In genomic region chr22:20360261-20360660, GRCh38 we compare ENCODE assay signal across 1 cellular context. TPM values are rescaled to one million over a fixed set of nuclear protein-coding genes. Genes with fewer than 3 reads are reported as not detected.
"Had no signal": no experiment of that assay in that cellular context is flagged by ENCODE, and none has a peak within 500 bp of the region (broad histone marks: within the 10 kb centered on the region; RNA-seq: fewer than 3 reads in every experiment).

No MANE protein-coding gene starts in this region.

RNA-seq across cellular contexts. Expression of gene ZNF74, which starts 33.7 kb away (rescaled TPM):
- total RNA-seq: OCI-LY7 had no signal
